In genomic region chr4:153156263-153156662, GRCh38 we compare ENCODE assay signal across 1 cellular context.
TF ChIP-seq lines count a peak whose summit lies in the region.

No MANE protein-coding gene starts in this region.

TF ChIP-seq in H1, 55 proteins besides CTCF, POLR2A, EP300 and RAD21 (continued from another document):
- TF ChIP-seq ATF2 (IDR thresholded peaks at IDR 0.05; ENCODE audit: low read length), result no peak
- no peak for TF ChIP-seq USF2 (IDR thresholded peaks at IDR 0.05; ENCODE audit: low read length)
- TF ChIP-seq TAF7 (optimal IDR thresholded peaks at IDR 0.05; ENCODE audit: borderline replicate concordance, low read depth, low read length), result no peak
- no peak for TF ChIP-seq CHD2 (IDR thresholded peaks at IDR 0.05; ENCODE audit: low read length)
TF ChIP-seq in H1: peak in this region for 0.
